In the genomic region with DNA sequence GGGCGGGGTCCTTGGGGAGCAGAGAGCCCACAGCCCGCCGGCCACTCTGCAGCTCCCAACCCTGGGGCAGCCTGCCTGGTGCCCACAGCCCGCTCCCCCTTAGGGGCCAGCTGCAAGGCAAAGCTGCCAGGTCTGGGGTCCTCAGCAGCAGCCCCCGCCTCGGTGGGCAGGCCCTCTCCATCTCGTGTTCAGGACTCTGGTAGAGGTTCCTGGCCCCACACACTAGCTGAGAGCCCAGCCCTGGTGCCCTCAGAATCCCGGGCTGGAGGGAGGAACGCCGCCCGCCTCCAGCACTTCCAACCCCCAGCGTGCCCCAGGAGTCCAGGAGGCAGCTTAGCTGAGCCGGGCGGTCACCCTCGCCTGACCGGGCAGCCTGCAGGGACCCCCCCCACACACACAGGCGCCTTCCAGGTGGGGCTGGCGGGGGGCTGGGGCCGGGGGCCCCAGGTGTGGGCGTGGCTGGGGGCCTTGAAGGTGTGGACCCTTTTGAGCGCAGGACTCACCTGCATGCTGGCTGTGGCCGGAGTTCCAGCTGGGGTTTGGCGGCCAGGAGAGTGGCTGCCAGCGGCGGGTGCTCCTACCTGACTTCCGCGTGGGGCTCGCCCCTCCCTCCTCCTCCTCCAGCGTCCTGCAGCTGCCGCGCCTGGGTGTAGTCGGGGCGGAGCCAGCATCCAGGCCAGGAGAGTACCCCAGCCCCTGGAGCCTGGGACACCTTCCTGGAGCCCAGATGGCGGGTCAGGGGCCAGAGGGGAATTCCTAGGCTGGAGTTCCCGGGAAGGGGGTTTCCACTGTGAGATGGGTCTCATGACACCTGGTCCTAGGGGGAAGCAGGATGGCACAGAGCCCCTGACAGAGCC, we compare ENCODE assay signal across 8 cellular contexts.
DNase-seq lines count a peak whose midpoint lies in the region; ATAC-seq and TF ChIP-seq lines count a peak whose summit lies in the region.

A gene with protein sequence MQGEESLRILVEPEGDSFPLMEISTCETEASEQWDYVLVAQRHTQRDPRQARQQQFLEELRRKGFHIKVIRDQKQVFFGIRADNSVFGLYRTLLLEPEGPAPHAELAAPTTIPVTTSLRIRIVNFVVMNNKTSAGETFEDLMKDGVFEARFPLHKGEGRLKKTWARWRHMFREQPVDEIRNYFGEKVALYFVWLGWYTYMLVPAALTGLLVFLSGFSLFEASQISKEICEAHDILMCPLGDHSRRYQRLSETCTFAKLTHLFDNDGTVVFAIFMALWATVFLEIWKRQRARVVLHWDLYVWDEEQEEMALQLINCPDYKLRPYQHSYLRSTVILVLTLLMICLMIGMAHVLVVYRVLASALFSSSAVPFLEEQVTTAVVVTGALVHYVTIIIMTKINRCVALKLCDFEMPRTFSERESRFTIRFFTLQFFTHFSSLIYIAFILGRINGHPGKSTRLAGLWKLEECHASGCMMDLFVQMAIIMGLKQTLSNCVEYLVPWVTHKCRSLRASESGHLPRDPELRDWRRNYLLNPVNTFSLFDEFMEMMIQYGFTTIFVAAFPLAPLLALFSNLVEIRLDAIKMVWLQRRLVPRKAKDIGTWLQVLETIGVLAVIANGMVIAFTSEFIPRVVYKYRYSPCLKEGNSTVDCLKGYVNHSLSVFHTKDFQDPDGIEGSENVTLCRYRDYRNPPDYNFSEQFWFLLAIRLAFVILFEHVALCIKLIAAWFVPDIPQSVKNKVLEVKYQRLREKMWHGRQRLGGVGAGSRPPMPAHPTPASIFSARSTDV (minus strand): TSS at position 594 of the 857 bp plus-strand sequence. CDS start 85 bp downstream, at position 509.

- H3K27ac ChIP-seq in C4-2B: peak within 1 kb of the TSS; percentile 19; the same call in 1 of the 2 replicates

- TF ChIP-seq CTCF in C4-2B (conservative IDR thresholded peaks at IDR 0.05): no peak

- DNase-seq in NCI-H226 (peak; percentile 32), iPS-NIHi7 (ENCODE audit: extremely low spot score) (peak; percentile 77), medulla oblongata (ENCODE audit: extremely low spot score) (no peak)
- DNase-seq in activated CD8-positive, alpha-beta memory T cell treated with anti-CD3 and anti-CD28 coated beads, Interleukin-2, amount 50 U/mL, for 24 hours (ENCODE audit: extremely low read depth): peak; percentile 12
- peak; percentile 41 to 59 for DNase-seq in stimulated activated CD8-positive, alpha-beta memory T cell treated with anti-CD3 and anti-CD28 coated beads, Interleukin-2, amount 100 ng/mL, for 48 hours (ENCODE audit: low read depth in 2 of 2)

- ATAC-seq in GM21390 (IDR thresholded peaks at IDR 0.05; ENCODE audit: unreplicated experiment) (peak; percentile 52), HG03520 (IDR thresholded peaks at IDR 0.05; ENCODE audit: unreplicated experiment) (no peak)
